In the genomic region with DNA sequence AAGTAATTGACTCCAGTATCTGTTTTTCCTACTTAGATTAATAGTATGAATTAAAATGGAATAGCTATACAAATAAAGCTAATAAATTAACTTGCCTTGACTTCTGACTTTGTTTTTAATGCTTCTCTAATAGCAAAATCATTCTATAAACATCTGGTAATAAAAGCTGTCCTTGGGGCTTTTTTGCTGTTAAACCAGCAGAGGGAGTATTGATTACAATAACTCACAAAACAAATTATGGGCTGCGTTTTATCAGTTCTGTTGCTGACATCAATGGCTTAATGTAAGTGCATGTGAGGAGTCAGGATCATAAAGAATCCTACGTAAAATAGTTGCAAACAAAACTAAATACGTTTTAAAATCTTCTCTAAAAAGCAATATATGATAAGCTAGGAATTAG, we compare ENCODE assay signal across 13 cellular contexts.
DNase-seq lines count a peak whose midpoint lies in the region; ATAC-seq, FAIRE-seq and TF ChIP-seq lines count a peak whose summit lies in the region.
"Had no signal": no experiment of that assay in that cellular context is flagged by ENCODE, and none has a peak within 500 bp of the region (broad histone marks: within the 10 kb centered on the region; RNA-seq: fewer than 3 reads in every experiment).

No MANE protein-coding gene starts in this region.

- H3K27me3 ChIP-seq in bronchial epithelial cell (ENCODE audit: control insufficient read depth, insufficient read depth, low read length): no peaks in the 10 kb centered on the region
- H3K27me3 ChIP-seq: esophagus muscularis mucosa, neutrophil had no signal

- no peaks in the 10 kb centered on the region for H3K36me3 Mint-ChIP-seq in osteocyte (ENCODE audit: unreplicated experiment)

- no peaks in the 10 kb centered on the region for H3K36me3 ChIP-seq in bronchial epithelial cell (ENCODE audit: control insufficient read depth, insufficient read depth, low read length)
- H3K36me3 ChIP-seq: esophagus muscularis mucosa, neutrophil had no signal

- peaks cover 11% of the 10 kb centered on the region for H3K9me3 Mint-ChIP-seq in osteocyte (ENCODE audit: unreplicated experiment)

- ATAC-seq in GM18873 (IDR thresholded peaks at IDR 0.05; ENCODE audit: low FRiP score, unreplicated experiment): no peak

- no peak overlapping the region for H3K27ac Mint-ChIP-seq in osteocyte (ENCODE audit: unreplicated experiment)

- DNase-seq in NCI-H69 (lab: John Stamatoyannopoulos, UW) (peak; percentile 51), bronchial epithelial cell (ENCODE audit: low read depth) (peak; percentile 10), osteocyte (ENCODE audit: extremely low spot score, unreplicated experiment) (no peak), GOT3 (lab: John Stamatoyannopoulos, UW) (no peak), mucosa of gallbladder (ENCODE audit: low spot score) (no peak)
- DNase-seq: GM23248; stimulated activated CD4-positive, alpha-beta T cell treated with anti-CD3 and anti-CD28 coated beads, Interleukin-2, amount 100 ng/mL, for 24 hours; T-helper 9 cell had no signal

- TF ChIP-seq CTCF in GM12874 (IDR thresholded peaks at IDR 0.05; ENCODE audit: insufficient read depth, low read depth, low read length) (peak; percentile 16; the same call in 1 of the 2 replicates), bronchial epithelial cell (IDR thresholded peaks at IDR 0.05; ENCODE audit: insufficient read depth, low read length, severe bottlenecking) (peak; percentile 38), osteocyte (IDR thresholded peaks at IDR 0.05) (peak; percentile 54)

- H3K4me3 ChIP-seq in bronchial epithelial cell (ENCODE audit: low read depth, low read length): no peak overlapping the region
- H3K4me3 ChIP-seq: esophagus muscularis mucosa, GM23248 had no signal

- FAIRE-seq in bronchial epithelial cell (lab: Jason Lieb, UNC): no peak
- FAIRE-seq: islet of Langerhans had no signal

- H3K4me1 Mint-ChIP-seq in osteocyte (ENCODE audit: unreplicated experiment): no peaks in the 10 kb centered on the region

- H3K4me3 Mint-ChIP-seq in osteocyte (ENCODE audit: unreplicated experiment): no peak overlapping the region

- no peaks in the 10 kb centered on the region for H3K27me3 Mint-ChIP-seq in osteocyte (ENCODE audit: unreplicated experiment)

Comparison
In these comparisons a context has a peak if more than half of its experiments do, and no peak if none do; other contexts are left out.
1. DNase-seq: peak in NCI-H69 (single experiment) and bronchial epithelial cell (single experiment); none in osteocyte (single experiment), GOT3 (single experiment) and mucosa of gallbladder (single experiment).
2. Peak in every context shown above with its lines, with median percentiles within 50 percentile points of each other: CTCF ChIP-seq.